ENCODE assay signal across 8 cellular contexts in genomic region chr11:68099474-68100405, GRCh38. TPM values are rescaled to one million over a fixed set of nuclear protein-coding genes. Genes with fewer than 3 reads are reported as not detected.
DNase-seq lines count a peak whose midpoint lies in the region; ATAC-seq, FAIRE-seq and TF ChIP-seq lines count a peak whose summit lies in the region.

No MANE protein-coding gene starts in this region.

- H3K36me3 ChIP-seq in mucosa of descending colon (ENCODE audit: low read depth), result no peaks in the 10 kb centered on the region

- H3K4me1 ChIP-seq in mucosa of descending colon (ENCODE audit: low read depth), result peaks cover 26% of the 10 kb centered on the region

- peak; percentile 26 for FAIRE-seq in GM18507 (lab: Jason Lieb, UNC)

- no peaks in the 10 kb centered on the region for H3K9me3 ChIP-seq in mucosa of descending colon

- no peak overlapping the region for H3K4me3 ChIP-seq in mucosa of descending colon
- H3K4me3 ChIP-seq in foreskin fibroblast (ENCODE audit: low read depth in 1 of 2, low read length in 2 of 2), result no peak overlapping the region

- intact Hi-C loops in mucosa of descending colon (cut with DNase I, micrococcal nuclease), result no loop called here

- DNase-seq in GM18507 (ENCODE audit: extremely low spot score, insufficient read length, low read depth) (no peak), NCI-H345 (lab: John Stamatoyannopoulos, UW) (peak; percentile 58), amniotic epithelial cell (ENCODE audit: low read depth) (peak; percentile 70), mucosa of descending colon (peak in 1 of 3 donors; percentile 70), foreskin fibroblast (no peak)

- TF ChIP-seq CTCF in mucosa of descending colon (IDR thresholded peaks at IDR 0.05) (no peak), foreskin fibroblast (IDR thresholded peaks at IDR 0.05; ENCODE audit: low read depth, low read length) (no peak)

- ATAC-seq in mucosa of descending colon, result peak; percentile 70
- ATAC-seq in HG03139 (IDR thresholded peaks at IDR 0.05; ENCODE audit: unreplicated experiment), result no peak
- no peak for ATAC-seq in GM18873 (IDR thresholded peaks at IDR 0.05; ENCODE audit: low FRiP score, unreplicated experiment)
- ATAC-seq in GM21360 (IDR thresholded peaks at IDR 0.05; ENCODE audit: unreplicated experiment), result no peak

RNA-seq across cellular contexts. Expression of gene CHKA, which starts 21.4 kb away (rescaled TPM):
- 10 to 100 TPM; 44.1 to 74.4 (median 58.5) TPM for total RNA-seq in mucosa of descending colon

Comparison
In these comparisons a context has a peak if more than half of its experiments do, and no peak if none do; other contexts are left out.
1. DNase-seq: peak in NCI-H345 (single experiment) and amniotic epithelial cell (single experiment); none in GM18507 (single experiment) and foreskin fibroblast (0 of 2).